ENCODE assay signal across 11 cellular contexts in the genomic region with DNA sequence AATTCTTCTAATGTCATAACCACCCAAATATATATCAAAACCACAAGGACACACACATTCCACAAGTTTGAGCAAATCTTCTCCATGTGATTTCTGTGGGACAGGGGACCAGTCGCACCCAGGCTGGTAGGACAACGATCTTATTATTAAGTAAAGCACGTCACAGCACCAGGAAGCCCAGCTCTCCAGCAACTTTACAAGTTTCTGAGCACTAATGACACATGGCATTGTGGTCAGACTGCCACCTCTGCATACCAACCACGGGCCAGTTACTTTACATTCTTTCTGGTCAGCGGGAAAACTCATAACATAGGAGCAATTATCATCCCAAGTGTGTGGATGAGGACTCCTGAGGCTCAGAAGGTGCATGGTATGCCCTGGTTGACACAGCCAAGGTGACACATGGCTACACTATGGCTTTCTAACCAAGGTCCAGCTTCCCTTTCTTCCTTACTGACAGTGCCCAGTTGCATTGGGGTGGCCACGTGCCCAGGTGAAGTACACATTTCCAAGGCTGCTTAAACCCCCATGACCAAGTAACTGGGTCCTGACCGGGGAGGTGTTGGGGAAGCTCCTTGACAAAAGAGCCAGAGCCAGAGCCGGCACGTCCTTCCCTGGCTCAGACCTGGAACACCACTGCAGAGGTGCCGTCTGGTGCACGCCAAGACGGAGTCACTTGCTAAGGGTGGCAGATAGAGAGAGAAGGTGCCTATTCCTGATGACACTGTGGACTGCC. TPM values are rescaled to one million over a fixed set of nuclear protein-coding genes. Genes with fewer than 3 reads are reported as not detected.
DNase-seq lines count a peak whose midpoint lies in the region; ATAC-seq and TF ChIP-seq lines count a peak whose summit lies in the region.
"Had no signal": no experiment of that assay in that cellular context is flagged by ENCODE, and none has a peak within 500 bp of the region (broad histone marks: within the 10 kb centered on the region; RNA-seq: fewer than 3 reads in every experiment).

No MANE protein-coding gene starts in this region.

- H3K4me1 ChIP-seq in GM23248 (ENCODE audit: insufficient read depth) (peaks cover 51% of the 10 kb centered on the region), spleen (peaks cover 11 to 75% (median 50%) of the 10 kb centered on the region in 6 donors)

- H3K9me2 ChIP-seq in GM23248 (ENCODE audit: insufficient read depth): no peaks in the 10 kb centered on the region

- no peak for ATAC-seq in activated naive CD8-positive, alpha-beta T cell treated with anti-CD3 and anti-CD28 coated beads, Interleukin-2, amount 50 U/mL, for 24 hours

- H4K20me1 ChIP-seq in GM23248 (ENCODE audit: insufficient read depth): peaks cover 31% of the 10 kb centered on the region

- 55 to 60% methylated on average over 12 of the region's 12 CpGs for WGBS in GM23248 (ENCODE audit: low coverage in 1 of 2, low lambda C conversion rate in 2 of 2, missing lambda C conversion rate in 2 of 2), 2 experiments
- 46 to 84% (median 69%) methylated on average over 5 to 12 of the region's 12 CpGs for WGBS in spleen, 5 donors

- in situ Hi-C loops in GM23248 (cut with MboI): no loop called here

- H3K4me3 Mint-ChIP-seq in activated naive CD8-positive, alpha-beta T cell treated with anti-CD3 and anti-CD28 coated beads, Interleukin-2, amount 50 U/mL, for 24 hours: no peak overlapping the region
- H3K4me3 Mint-ChIP-seq: stimulated activated naive CD8-positive, alpha-beta T cell treated with anti-CD3 and anti-CD28 coated beads, Interleukin-15, Interleukin-2, amounts not matched to agents 100 ng/mL and 50 ng/mL, for 24 hours had no signal

- peaks cover 62% of the 10 kb centered on the region for H3F3A ChIP-seq in GM23248 (ENCODE audit: insufficient read depth)

- H3K9me3 ChIP-seq in GM23248 (ENCODE audit: low read depth): no peaks in the 10 kb centered on the region
- no peaks in the 10 kb centered on the region for H3K9me3 ChIP-seq in spleen

- H3K4me1 Mint-ChIP-seq in activated naive CD8-positive, alpha-beta T cell treated with anti-CD3 and anti-CD28 coated beads, Interleukin-2, amount 50 U/mL, for 24 hours: peaks cover 8% of the 10 kb centered on the region

- no peaks in the 10 kb centered on the region for H3K36me3 Mint-ChIP-seq in activated naive CD8-positive, alpha-beta T cell treated with anti-CD3 and anti-CD28 coated beads, Interleukin-2, amount 50 U/mL, for 24 hours (ENCODE audit: low read depth)

- DNase-seq in GM23248 (peak; percentile 80), astrocyte of the hippocampus (ENCODE audit: low read depth, low spot score) (peak; percentile 82), islet precursor cell (peak; percentile 74), spleen (no peak), iPS-NIHi7 (ENCODE audit: extremely low spot score) (no peak), hypothalamus (lab: John Stamatoyannopoulos, UW) (no peak), RKO (ENCODE audit: low spot score) (no peak)
- no peak for DNase-seq in activated naive CD8-positive, alpha-beta T cell treated with anti-CD3 and anti-CD28 coated beads, Interleukin-2, amount 50 U/mL, for 24 hours
- DNase-seq: effector CD8-positive, alpha-beta T cell; GF-D8 had no signal

- H3K36me3 ChIP-seq in GM23248 (ENCODE audit: low read depth) (peaks cover 3% of the 10 kb centered on the region), spleen (no peaks in the 10 kb centered on the region)

- no peaks in the 10 kb centered on the region for H3K27me3 ChIP-seq in GM23248 (replicated peaks; ENCODE audit: insufficient read depth)
- H3K27me3 ChIP-seq in spleen (replicated peaks in 1 of 7): no peaks in the 10 kb centered on the region

- H3K9me3 Mint-ChIP-seq in activated naive CD8-positive, alpha-beta T cell treated with anti-CD3 and anti-CD28 coated beads, Interleukin-2, amount 50 U/mL, for 24 hours: peaks cover under 1% of the 10 kb centered on the region
- H3K9me3 Mint-ChIP-seq: stimulated activated naive CD8-positive, alpha-beta T cell treated with anti-CD3 and anti-CD28 coated beads, Interleukin-15, Interleukin-2, amounts not matched to agents 100 ng/mL and 50 ng/mL, for 24 hours had no signal

- no peak overlapping the region for H2AFZ ChIP-seq in GM23248

- TF ChIP-seq POLR2A in spleen (IDR thresholded peaks at IDR 0.05): no peak

- peak overlapping the region; percentile 70 for H3K4me2 ChIP-seq in GM23248 (ENCODE audit: unreplicated experiment)

- peak overlapping the region; percentile 49; the same call in 1 of the 2 replicates for H3K4me3 ChIP-seq in GM23248
- H3K4me3 ChIP-seq in spleen: no peak overlapping the region

- H3K27ac ChIP-seq in GM23248 (peak overlapping the region; percentile 66), spleen (peak overlapping the region in 5 of 8 donors; percentile 52 to 63 (median 56))

- TF ChIP-seq CTCF in spleen (IDR thresholded peaks at IDR 0.05 in 8 of 11, conservative IDR thresholded peaks at IDR 0.05 in 3 of 11): no peak

- H3K9ac ChIP-seq in GM23248: peak overlapping the region; percentile 50

- no peaks in the 10 kb centered on the region for H3K27me3 Mint-ChIP-seq in activated naive CD8-positive, alpha-beta T cell treated with anti-CD3 and anti-CD28 coated beads, Interleukin-2, amount 50 U/mL, for 24 hours
- H3K27me3 Mint-ChIP-seq: stimulated activated naive CD8-positive, alpha-beta T cell treated with anti-CD3 and anti-CD28 coated beads, Interleukin-15, Interleukin-2, amounts not matched to agents 100 ng/mL and 50 ng/mL, for 24 hours had no signal

- peaks cover 100% of the 10 kb centered on the region for H3K79me2 ChIP-seq in GM23248 (ENCODE audit: insufficient read depth)

- intact Hi-C loops in spleen (cut with DNase I; ENCODE audit: low total_unique reads): no loop called here

- no peak overlapping the region for H3K27ac Mint-ChIP-seq in activated naive CD8-positive, alpha-beta T cell treated with anti-CD3 and anti-CD28 coated beads, Interleukin-2, amount 50 U/mL, for 24 hours

RNA-seq across cellular contexts. Expression of a gene that starts 27.4 kb away (rescaled TPM):
- 23.0 and 28.5 TPM in 2 replicates for total RNA-seq in GM23248 (2014; rRNA removed; shearing (Covaris generic))
- polyA plus RNA-seq in GM23248 (2016; fragmentation: Nextera tagmentation; extraction: Ambion mirVana) (10.6 and 11.8 TPM in 2 replicates), spleen (1 to 10 TPM; 2.5 to 5.8 (median 2.7) TPM)
- total RNA-seq in spleen: 10 to 100 TPM; 20.9 to 34.6 (median 29.3) TPM

Comparison
In these comparisons a context has a peak if more than half of its experiments do, and no peak if none do; other contexts are left out.
1. DNase-seq: peak in GM23248 (single experiment), astrocyte of the hippocampus (single experiment) and islet precursor cell (single experiment); none in spleen (single experiment), iPS-NIHi7 (single experiment), activated naive CD8-positive, alpha-beta T cell treated with anti-CD3 and anti-CD28 coated beads, Interleukin-2, amount 50 U/mL, for 24 hours (single experiment), hypothalamus (0 of 51) and RKO (single experiment).